15 cellular contexts compared by ENCODE assay signal in genomic region chr1:225820522-225821120, GRCh38. TPM values are rescaled to one million over a fixed set of nuclear protein-coding genes. Genes with fewer than 3 reads are reported as not detected.
DNase-seq lines count a peak whose midpoint lies in the region; ATAC-seq and TF ChIP-seq lines count a peak whose summit lies in the region.
"Had no signal": no experiment of that assay in that cellular context is flagged by ENCODE, and none has a peak within 500 bp of the region (broad histone marks: within the 10 kb centered on the region; RNA-seq: fewer than 3 reads in every experiment).

No MANE protein-coding gene starts in this region.

- TF ChIP-seq EP300 in transverse colon (IDR thresholded peaks at IDR 0.05; ENCODE audit: low read depth), result no peak

- H3K4me1 ChIP-seq in IMR-90 (ENCODE audit: control insufficient read depth, insufficient read depth, low read length), result peaks cover 18% of the 10 kb centered on the region
- H3K4me1 ChIP-seq in adrenal gland (replicated peaks in 1 of 2), result peaks cover 95 to 96% of the 10 kb centered on the region in 2 donors
- H3K4me1 ChIP-seq in lower lobe of right lung, result peaks cover 91% of the 10 kb centered on the region
- peaks cover 36 to 41% (median 38%) of the 10 kb centered on the region in 4 donors for H3K4me1 ChIP-seq in transverse colon

- no peak overlapping the region for H2AK5ac ChIP-seq in IMR-90 (ENCODE audit: low read depth, low read length)

- dilution Hi-C loops in IMR-90 (cut with HindIII; ENCODE audit: low sequenced_read_pairs, unreplicated experiment), result no loop called here

- no peak overlapping the region for H3K9ac ChIP-seq in IMR-90 (ENCODE audit: low read depth, low read length)

- H3K18ac ChIP-seq in IMR-90 (ENCODE audit: low read depth, low read length), result no peak overlapping the region

- TF ChIP-seq POLR2A in IMR-90 (IDR thresholded peaks at IDR 0.05; ENCODE audit: low read depth, low read length) (no peak), adrenal gland (IDR thresholded peaks at IDR 0.05) (no peak), transverse colon (IDR thresholded peaks at IDR 0.05) (no peak)

- H4K20me1 ChIP-seq in IMR-90 (ENCODE audit: insufficient read depth, low read length), result no peaks in the 10 kb centered on the region; the same call in 1 of the 2 replicates

- H3K14ac ChIP-seq in IMR-90 (replicated peaks; ENCODE audit: low read depth, low read length), result peak overlapping the region; percentile 27; the same call in 1 of the 2 replicates

- H3K27me3 ChIP-seq in IMR-90 (ENCODE audit: control insufficient read depth, insufficient read depth, low read length) (no peaks in the 10 kb centered on the region), adrenal gland (no peaks in the 10 kb centered on the region), lower lobe of right lung (ENCODE audit: low read depth) (no peaks in the 10 kb centered on the region), transverse colon (no peaks in the 10 kb centered on the region)

- CTCF ChIA-PET in IMR-90 (lab: Yijun Ruan, JAX), result no interaction called here

- H3K36me3 ChIP-seq in IMR-90 (ENCODE audit: control insufficient read depth, insufficient read depth, low read length) (no peaks in the 10 kb centered on the region; the same call in 1 of the 2 replicates), adrenal gland (replicated peaks in 1 of 2) (no peaks in the 10 kb centered on the region), lower lobe of right lung (peaks cover 15% of the 10 kb centered on the region), transverse colon (no peaks in the 10 kb centered on the region)
- H3K36me3 ChIP-seq: WERI-Rb-1 had no signal

- BruUV-seq in IMR-90 (replicated peaks; lab: Mats Ljungman, UMichigan), result no TSS peak

- ATAC-seq in IMR-90 (ENCODE audit: low read depth) (no peak), lower lobe of right lung (peak; percentile 47 to 75), HG03097 (IDR thresholded peaks at IDR 0.05; ENCODE audit: low FRiP score, unreplicated experiment) (no peak)
- ATAC-seq: activated naive CD4-positive, alpha-beta T cell treated with anti-CD3 and anti-CD28 coated beads, Interleukin-2, amount 50 U/mL, for 72 hours; activated T-cell treated with anti-CD3 and anti-CD28 coated beads, Interleukin-2, amount 50 U/mL, for 4 hours had no signal

- in situ Hi-C loops in IMR-90 (cut with MboI; ENCODE audit: low sequenced_read_pairs), result no loop called here
- in situ Hi-C loops in transverse colon (cut with MboI; ENCODE audit: low pct_ligation_motif_present in 1 of 4, low pct_unique_long_range_greater_than_20kb in 1 of 4, low sequenced_read_pairs in 3 of 4), result no loop called here

- H3K4ac ChIP-seq in IMR-90 (ENCODE audit: low read depth, low read length), result no peak overlapping the region; the same call in 1 of the 2 replicates

- intact Hi-C loops in IMR-90 (cut with micrococcal nuclease), result no loop called here
- intact Hi-C loops in adrenal gland (cut with DNase I), result no loop called here
- intact Hi-C loops in lower lobe of right lung (cut with DNase I), result no loop called here
- intact Hi-C loops in transverse colon (cut with DNase I; ENCODE audit: low total_unique reads), result no loop called here

- H2BK5ac ChIP-seq in IMR-90 (ENCODE audit: low read depth, low read length, poor library complexity, severe bottlenecking), result no peak overlapping the region

- H3K9me1 ChIP-seq in IMR-90 (ENCODE audit: insufficient read depth, low read length), result peaks cover 16% of the 10 kb centered on the region

- H2BK20ac ChIP-seq in IMR-90 (ENCODE audit: low read depth, low read length), result no peak overlapping the region

- peak overlapping the region; percentile 29 for H2AFZ ChIP-seq in IMR-90 (replicated peaks; ENCODE audit: low read length, poor library complexity)

- TF ChIP-seq RAD21 in IMR-90 (IDR thresholded peaks at IDR 0.05; ENCODE audit: low read length), result no peak

- no peak overlapping the region for H4K8ac ChIP-seq in IMR-90 (ENCODE audit: low read depth in 2 of 2, low read length in 2 of 2)

- H3K56ac ChIP-seq in IMR-90 (ENCODE audit: extremely low read depth, insufficient read depth, low read length), result no peak overlapping the region

- no peak overlapping the region for H2BK120ac ChIP-seq in IMR-90 (ENCODE audit: low read depth, low read length)

- H3K9me3 ChIP-seq in IMR-90 (ENCODE audit: control insufficient read depth, insufficient read depth, low read length) (no peaks in the 10 kb centered on the region), adrenal gland (replicated peaks in 1 of 3) (no peaks in the 10 kb centered on the region), lower lobe of right lung (no peaks in the 10 kb centered on the region), transverse colon (no peaks in the 10 kb centered on the region)

- peak overlapping the region; percentile 14; the same call in 1 of the 2 replicates for H3K23ac ChIP-seq in IMR-90 (ENCODE audit: low read depth, low read length)

- H3K79me1 ChIP-seq in IMR-90 (ENCODE audit: low read depth in 1 of 2, low read length in 2 of 2), result peaks cover 12 to 24% of the 10 kb centered on the region in 2 experiments; a peak in 3 of 4 replicates

- TF ChIP-seq CTCF in 22Rv1 (IDR thresholded peaks at IDR 0.05), result no peak
- no peak for TF ChIP-seq CTCF in IMR-90 (conservative IDR thresholded peaks at IDR 0.05; ENCODE audit: low read depth, low read length)
- no peak for TF ChIP-seq CTCF in adrenal gland (IDR thresholded peaks at IDR 0.05)
- TF ChIP-seq CTCF in lower lobe of right lung (IDR thresholded peaks at IDR 0.05), result no peak
- no peak for TF ChIP-seq CTCF in transverse colon (IDR thresholded peaks at IDR 0.05)

- peak overlapping the region; percentile 64 for H3K27ac ChIP-seq in 22Rv1
- H3K27ac ChIP-seq in IMR-90 (ENCODE audit: insufficient read depth, low read length), result no peak overlapping the region
- H3K27ac ChIP-seq in adrenal gland, result peak overlapping the region in 3 of 5 donors; percentile 93 to 98 (median 97)
- H3K27ac ChIP-seq in lower lobe of right lung, result peak overlapping the region; percentile 36
- peak overlapping the region in 2 of 4 donors; percentile 46 to 67 for H3K27ac ChIP-seq in transverse colon
- H3K27ac ChIP-seq: WERI-Rb-1 had no signal

- H2BK15ac ChIP-seq in IMR-90 (ENCODE audit: low read depth, low read length), result no peak overlapping the region

- no peak overlapping the region for H4K91ac ChIP-seq in IMR-90 (ENCODE audit: insufficient read depth, low read depth, low read length)

- 94% methylated on average over 2 of the region's 5 CpGs; no CpG with 5 or more reads in 1 of the 2 experiments for WGBS in IMR-90 (ENCODE audit: extremely low coverage in 2 of 2, insufficient read length in 1 of 2), 2 experiments
- WGBS in adrenal gland, 4 donors, result 70 to 81% (median 79%) methylated on average over 5 of the region's 5 CpGs
- 69 to 81% methylated on average over 4 to 5 of the region's 5 CpGs for WGBS in transverse colon (ENCODE audit: low coverage in 1 of 2), 2 donors

- H4K5ac ChIP-seq in IMR-90 (ENCODE audit: low read depth, low read length), result no peak overlapping the region

- POLR2A ChIA-PET in IMR-90 (lab: Charles Lee; ENCODE audit: unreplicated experiment), result no interaction called here

- DNase-seq in IMR-90 (no peak), adrenal gland (no peak), lower lobe of right lung (no peak), transverse colon (no peak), AG20443 (ENCODE audit: low spot score) (no peak)
- no peak for DNase-seq in stimulated activated CD4-positive, alpha-beta T cell treated with anti-CD3 and anti-CD28 coated beads, Interleukin-4, amount 100 ng/mL, for 24 hours
- DNase-seq: activated CD4-positive, alpha-beta memory T cell treated with anti-CD3 and anti-CD28 coated beads for 36 hours; activated T-cell treated with anti-CD3 and anti-CD28 coated beads, Interleukin-2, amount 50 U/mL, for 4 hours; dermis blood vessel endothelial cell; erythroblast; SW 1271; WERI-Rb-1 had no signal

- no peak overlapping the region for H3K4me3 ChIP-seq in IMR-90 (ENCODE audit: insufficient read depth, low read depth, low read length)
- no peak overlapping the region for H3K4me3 ChIP-seq in adrenal gland
- H3K4me3 ChIP-seq in lower lobe of right lung, result no peak overlapping the region
- no peak overlapping the region for H3K4me3 ChIP-seq in transverse colon

- H2AK9ac ChIP-seq in IMR-90 (replicated peaks; ENCODE audit: low read depth, low read length, poor library complexity), result no peak overlapping the region

- no peak overlapping the region for H3K4me2 ChIP-seq in IMR-90 (ENCODE audit: low read depth, low read length)

TF ChIP-seq in IMR-90, 13 proteins besides CTCF, POLR2A, EP300 and RAD21 (continues in another document):
- TF ChIP-seq RFX5 (IDR thresholded peaks at IDR 0.05; ENCODE audit: low read depth, low read length) (no peak), NFE2L2 (IDR thresholded peaks at IDR 0.05; ENCODE audit: low read depth, low read length) (no peak), MXI1 (IDR thresholded peaks at IDR 0.05; ENCODE audit: borderline replicate concordance, low read depth, low read length) (no peak), BHLHE40 (IDR thresholded peaks at IDR 0.05; ENCODE audit: low read depth, low read length) (no peak), FOS (IDR thresholded peaks at IDR 0.05; ENCODE audit: low read depth, low read length) (no peak), MAZ (IDR thresholded peaks at IDR 0.05; ENCODE audit: borderline replicate concordance, low read depth, low read length) (no peak), USF2 (IDR thresholded peaks at IDR 0.05; ENCODE audit: low read depth, low read length) (no peak)

RNA-seq across cellular contexts. Expression of gene EPHX1, which starts 10.7 kb away (rescaled TPM):
- total RNA-seq in IMR-90 (2012; rRNA removed), result 16.9 and 20.3 TPM in 2 replicates
- polyA plus RNA-seq in IMR-90 (2012; rRNA removed), result 33.8 and 46.3 TPM in 2 replicates
- polyA plus RNA-seq in IMR-90 (2012; cell fraction: cytosol; rRNA removed), result 35.7 and 36.6 TPM in 2 replicates
- 14.3 and 16.2 TPM in 2 replicates for polyA plus RNA-seq in IMR-90 (2012; cell fraction: nucleus; rRNA removed; ENCODE audit: low replicate concordance)
- total RNA-seq in adrenal gland, result 1,000 to 10,000 TPM; 1,400 to 3,548 (median 1,755) TPM
- polyA plus RNA-seq in adrenal gland, result 1,000 to 10,000 TPM in 1 of 3 donors, 100 to 1,000 TPM in 2; 337 to 1,831 (median 896) TPM
- 233 TPM for total RNA-seq in lower lobe of right lung
- 100 to 1,000 TPM in 1 of 4 donors, 10 to 100 TPM in 3; 56.9 to 114 (median 90.6) TPM for total RNA-seq in transverse colon

RNA-seq across cellular contexts. Expression of gene SRP9, which starts 43.0 kb away (rescaled TPM):
- total RNA-seq in IMR-90 (2012; rRNA removed) (230 and 484 TPM in 2 replicates), adrenal gland (100 to 1,000 TPM; 197 to 429 (median 293) TPM), lower lobe of right lung (166 TPM), transverse colon (100 to 1,000 TPM in 2 of 4 donors, 10 to 100 TPM in 2; 42.3 to 208 (median 117) TPM)
- polyA plus RNA-seq in IMR-90 (2012; rRNA removed) (205 and 295 TPM in 2 replicates), adrenal gland (100 to 1,000 TPM; 144 to 521 (median 178) TPM)
- polyA plus RNA-seq in IMR-90 (2012; cell fraction: cytosol; rRNA removed), result 118 and 134 TPM in 2 replicates
- polyA plus RNA-seq in IMR-90 (2012; cell fraction: nucleus; rRNA removed; ENCODE audit: low replicate concordance), result 48.5 and 140 TPM in 2 replicates

Comparison
In these comparisons a context has a peak if more than half of its experiments do, and no peak if none do; other contexts are left out.
1. ATAC-seq: peak in lower lobe of right lung (2 of 2); none in IMR-90 (single experiment) and HG03097 (single experiment).